8 cellular contexts compared by ENCODE assay signal in the genomic region with DNA sequence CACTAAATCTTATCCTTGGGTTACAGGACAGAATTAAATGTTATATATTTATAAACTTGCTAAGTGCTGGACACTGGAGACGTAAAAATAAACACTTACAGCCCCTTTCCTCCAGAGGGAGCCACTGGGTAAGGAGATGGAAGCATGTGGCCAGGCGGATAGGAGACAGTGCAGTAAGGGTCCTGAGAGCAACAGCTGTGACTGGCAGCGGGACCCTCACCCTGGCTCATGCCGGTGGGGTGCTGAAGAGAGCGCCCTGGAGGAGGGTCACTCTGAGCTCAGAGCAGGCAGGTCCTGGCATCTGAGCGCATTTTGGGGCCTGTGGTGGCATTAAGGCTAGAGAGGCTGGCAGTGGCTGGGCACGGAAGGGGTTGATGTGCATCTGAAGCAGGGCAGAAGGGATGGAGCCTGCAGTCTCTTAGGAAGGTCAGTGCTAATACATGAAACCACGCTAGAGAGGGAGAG. TPM values are rescaled to one million over a fixed set of nuclear protein-coding genes. Genes with fewer than 3 reads are reported as not detected.
DNase-seq lines count a peak whose midpoint lies in the region; ATAC-seq and TF ChIP-seq lines count a peak whose summit lies in the region.

No MANE protein-coding gene starts in this region.

- H3K36me3 ChIP-seq in HAP-1 (replicated peaks) (peaks cover 98% of the 10 kb centered on the region), SJCRH30 (peaks cover 85% of the 10 kb centered on the region), neuronal stem cell (replicated peaks in 1 of 2; ENCODE audit: control insufficient read depth in 2 of 2, insufficient read depth in 2 of 2, low read length in 2 of 2) (peaks cover 62 to 98% of the 10 kb centered on the region in 2 donors)

- H3K27me3 ChIP-seq in HAP-1 (ENCODE audit: low read depth), result no peaks in the 10 kb centered on the region
- no peaks in the 10 kb centered on the region for H3K27me3 ChIP-seq in SJCRH30
- no peaks in the 10 kb centered on the region for H3K27me3 ChIP-seq in neuronal stem cell (ENCODE audit: control insufficient read depth in 3 of 3, insufficient read depth in 3 of 3, low read depth in 1 of 3, low read length in 3 of 3)

- no peak overlapping the region for H3K27ac ChIP-seq in SJCRH30
- H3K27ac ChIP-seq in neuronal stem cell (replicated peaks; ENCODE audit: low read length), result no peak overlapping the region

- H3K36me3 Mint-ChIP-seq in Calu3 (ENCODE audit: insufficient read depth, unreplicated experiment) (peaks cover 100% of the 10 kb centered on the region), endothelial cell (ENCODE audit: low read depth, unreplicated experiment) (peaks cover 33% of the 10 kb centered on the region)

- no CpG with 5 or more reads among the region's 8 CpGs for WGBS in neuronal stem cell (ENCODE audit: extremely low coverage in 2 of 2, insufficient read length in 2 of 2, insufficient replicate concordance in 1 of 2), 2 donors

- no peak for ATAC-seq in GM18517 (IDR thresholded peaks at IDR 0.05; ENCODE audit: unreplicated experiment)
- no peak for ATAC-seq in HG02678 (IDR thresholded peaks at IDR 0.05; ENCODE audit: unreplicated experiment)

- H3K27me3 Mint-ChIP-seq in Calu3 (ENCODE audit: unreplicated experiment) (no peaks in the 10 kb centered on the region), endothelial cell (ENCODE audit: unreplicated experiment) (peaks cover 4% of the 10 kb centered on the region)

- CTCF ChIA-PET in Calu3 (lab: Charles Lee), result interaction anchor here (1.4 kb wide), 1 partner anchor 65 kb away, joined by 4 read pairs; no protein-coding TSS in a partner anchor

- no peak overlapping the region for H3K9ac ChIP-seq in neuronal stem cell (ENCODE audit: low read depth, low read length, poor library complexity)

- H2BK12ac ChIP-seq in neuronal stem cell (ENCODE audit: low read length), result no peak overlapping the region

- no peak overlapping the region for H3K4ac ChIP-seq in neuronal stem cell (ENCODE audit: low read length)

- H3K23ac ChIP-seq in neuronal stem cell (ENCODE audit: low read depth, low read length, poor library complexity), result no peak overlapping the region

- H2AK5ac ChIP-seq in neuronal stem cell (ENCODE audit: low read depth, low read length), result no peak overlapping the region

- H3K4me3 ChIP-seq in HAP-1 (no peak overlapping the region), SJCRH30 (no peak overlapping the region), neuronal stem cell (ENCODE audit: low read length in 2 of 2) (no peak overlapping the region)

- H3K14ac ChIP-seq in neuronal stem cell (ENCODE audit: low read length), result no peak overlapping the region

- H2AFZ ChIP-seq in neuronal stem cell (ENCODE audit: low read length), result no peak overlapping the region

- peaks cover 2% of the 10 kb centered on the region for H3K79me1 ChIP-seq in neuronal stem cell (ENCODE audit: low read depth, low read length)

- DNase-seq in Calu3, result peak; percentile 68
- peak; percentile 53 to 66 for DNase-seq in HAP-1 (ENCODE audit: low spot score in 2 of 2)
- DNase-seq in SJCRH30, result peak; percentile 48 to 73
- peak; percentile 67 for DNase-seq in endothelial cell (ENCODE audit: low spot score)
- peak; percentile 50 for DNase-seq in neuronal stem cell (ENCODE audit: low spot score)
- DNase-seq in GM19240 (ENCODE audit: insufficient read length, low spot score), result no peak

- no peak overlapping the region for H3K18ac ChIP-seq in neuronal stem cell (ENCODE audit: low read length)

- H3K9me3 Mint-ChIP-seq in Calu3 (ENCODE audit: low read depth, unreplicated experiment), result no peaks in the 10 kb centered on the region
- no peaks in the 10 kb centered on the region for H3K9me3 Mint-ChIP-seq in endothelial cell (ENCODE audit: unreplicated experiment)

- H4K8ac ChIP-seq in neuronal stem cell (ENCODE audit: low read depth, low read length), result no peak overlapping the region

- no peak overlapping the region for H4K91ac ChIP-seq in neuronal stem cell (ENCODE audit: low read depth, low read length, poor library complexity)

- no peaks in the 10 kb centered on the region for H3K4me1 Mint-ChIP-seq in Calu3 (ENCODE audit: low read depth, unreplicated experiment)
- peaks cover 3% of the 10 kb centered on the region for H3K4me1 Mint-ChIP-seq in endothelial cell (ENCODE audit: unreplicated experiment)

- H2BK15ac ChIP-seq in neuronal stem cell (ENCODE audit: low read length), result no peak overlapping the region

- H2BK120ac ChIP-seq in neuronal stem cell (ENCODE audit: low read depth, low read length), result no peak overlapping the region

- no peak overlapping the region for H2BK5ac ChIP-seq in neuronal stem cell (ENCODE audit: low read length)

- no TSS peak for BruUV-seq in Calu3 (replicated peaks; lab: Mats Ljungman, UMichigan)

- no peaks in the 10 kb centered on the region for H3K9me3 ChIP-seq in HAP-1
- no peaks in the 10 kb centered on the region for H3K9me3 ChIP-seq in SJCRH30 (replicated peaks)
- H3K9me3 ChIP-seq in neuronal stem cell (replicated peaks in 1 of 2; ENCODE audit: control insufficient read depth in 2 of 2, insufficient read depth in 1 of 2, low read depth in 1 of 2, low read length in 2 of 2), result no peaks in the 10 kb centered on the region

- in situ Hi-C loops in HAP-1 (cut with MboI; ENCODE audit: low sequenced_read_pairs), result no loop called here

- TF ChIP-seq CTCF in Calu3 (IDR thresholded peaks at IDR 0.05; ENCODE audit: unreplicated experiment), result peak; percentile 84
- TF ChIP-seq CTCF in endothelial cell (IDR thresholded peaks at IDR 0.05; ENCODE audit: unreplicated experiment), result peak; percentile 72

- intact Hi-C loops in Calu3 (cut with micrococcal nuclease; ENCODE audit: unreplicated experiment), result no loop called here

- H3K4me3 Mint-ChIP-seq in Calu3 (ENCODE audit: low read depth, unreplicated experiment) (no peak overlapping the region), endothelial cell (ENCODE audit: unreplicated experiment) (peak overlapping the region; percentile 71)

- H3K27ac Mint-ChIP-seq in Calu3 (ENCODE audit: unreplicated experiment) (peak overlapping the region; percentile 50), endothelial cell (ENCODE audit: unreplicated experiment) (no peak overlapping the region)

- no peak overlapping the region for H3K4me2 ChIP-seq in neuronal stem cell (ENCODE audit: insufficient read depth, low read length, poor library complexity, severe bottlenecking)

- H3K4me1 ChIP-seq in HAP-1, result no peaks in the 10 kb centered on the region
- H3K4me1 ChIP-seq in SJCRH30, result no peaks in the 10 kb centered on the region
- no peaks in the 10 kb centered on the region for H3K4me1 ChIP-seq in neuronal stem cell (ENCODE audit: control insufficient read depth in 2 of 2, insufficient read depth in 1 of 2, low read depth in 1 of 2, low read length in 2 of 2)

RNA-seq across cellular contexts. Expression of a gene that starts 16.0 kb away (rescaled TPM):
- total RNA-seq in Calu3 (2022) (372 and 394 TPM in 2 replicates), endothelial cell (ENCODE audit: unreplicated experiment) (296 TPM)
- 148 TPM in 2 replicates for total RNA-seq in SJCRH30 (2014; rRNA removed; shearing (Covaris generic))
- 61.5 TPM for polyA plus RNA-seq in neuronal stem cell (2013, experiment 1 of 2)
- polyA plus RNA-seq in neuronal stem cell (2013, experiment 2 of 2), result 64.0 TPM

RNA-seq across cellular contexts. Expression of a gene that starts 55.4 kb away (rescaled TPM):
- total RNA-seq in Calu3 (2022), result 156 and 167 TPM in 2 replicates
- 133 and 135 TPM in 2 replicates for total RNA-seq in SJCRH30 (2014; rRNA removed; shearing (Covaris generic))
- total RNA-seq in endothelial cell (ENCODE audit: unreplicated experiment), result 30.3 TPM
- polyA plus RNA-seq in neuronal stem cell (2013, experiment 1 of 2), result 62.1 TPM
- 61.3 TPM for polyA plus RNA-seq in neuronal stem cell (2013, experiment 2 of 2)
